ENCODE assay signal across 1 cellular context in genomic region chr12:123094349-123095073, GRCh38.
TF ChIP-seq lines count a peak whose summit lies in the region.

No MANE protein-coding gene starts in this region.

TF ChIP-seq in HCT116, 20 proteins besides CTCF, POLR2A, EP300 and RAD21 (continued from another document):
- TF ChIP-seq REST (IDR thresholded peaks at IDR 0.05; ENCODE audit: low read depth) = no peak
- TF ChIP-seq MAX (IDR thresholded peaks at IDR 0.05) = no peak
- no peak for TF ChIP-seq POLR2AphosphoS5 (IDR thresholded peaks at IDR 0.05; ENCODE audit: low read depth, low read length)
- TF ChIP-seq SRF (IDR thresholded peaks at IDR 0.05; ENCODE audit: low read depth) = no peak
TF ChIP-seq in HCT116: peak in this region for 4.
